22 cellular contexts compared by ENCODE assay signal in the genomic region with DNA sequence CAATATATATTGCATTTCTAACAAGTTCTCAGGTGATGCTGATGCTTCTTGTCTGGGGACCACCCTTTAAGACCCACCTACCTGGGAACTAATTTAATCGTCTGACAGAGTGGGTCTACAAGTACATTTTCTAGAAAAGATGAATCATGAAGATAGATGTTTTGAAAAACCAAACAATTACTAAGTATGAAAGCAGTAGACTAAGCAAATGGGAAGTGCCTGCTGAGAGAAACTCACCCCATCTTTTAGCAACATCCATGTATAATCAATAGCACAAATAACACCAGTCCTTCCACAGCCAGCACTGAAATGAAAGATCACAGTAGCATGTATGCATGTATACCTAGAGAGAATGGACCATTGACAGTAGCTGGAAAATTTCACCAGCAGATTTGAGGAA. TPM values are rescaled to one million over a fixed set of nuclear protein-coding genes. Genes with fewer than 3 reads are reported as not detected.
"Had no signal": no experiment of that assay in that cellular context is flagged by ENCODE, and none has a peak within 500 bp of the region (broad histone marks: within the 10 kb centered on the region; RNA-seq: fewer than 3 reads in every experiment).

No MANE protein-coding gene starts in this region.

- H3K27me3 ChIP-seq: foreskin keratinocyte, left lung, vagina had no signal

- H3K4me3 ChIP-seq: left lung, thoracic aorta, vagina had no signal

- ATAC-seq: foreskin keratinocyte; left lung; naive thymus-derived CD4-positive, alpha-beta T cell; sciatic nerve; stimulated activated naive B cell treated with anti-CD40 and anti-IgM and Interleukin-4, amounts not matched to agents 10 μg/mL and 1 μg/mL and 100 μg/mL, for 72 hours; WTC11 had no signal

- DNase-seq: activated CD4-positive, alpha-beta T cell treated with anti-CD3 and anti-CD28 coated beads for 48 hours; activated CD8-positive, alpha-beta memory T cell treated with anti-CD3 and anti-CD28 coated beads for 24 hours; activated naive CD4-positive, alpha-beta T cell treated with Interleukin-2 at 50 U/mL for 16 hours; aorta; dermis blood vessel endothelial cell; effector CD8-positive, alpha-beta T cell; foreskin keratinocyte; kidney glomerular epithelial cell; left lung; naive thymus-derived CD4-positive, alpha-beta T cell; small intestine; stimulated activated CD4-positive, alpha-beta T cell treated with anti-CD3 and anti-CD28 coated beads, Interleukin-2, amount 100 ng/mL, for 24 hours; stimulated activated naive B cell treated with anti-CD40 and anti-IgM and Interleukin-4, amounts not matched to agents 10 μg/mL and 1 μg/mL and 100 μg/mL, for 72 hours; T1000 had no signal

- H3K27ac Mint-ChIP-seq: brain; stimulated activated naive B cell treated with anti-CD40 and anti-IgM and Interleukin-4, amounts not matched to agents 10 μg/mL and 1 μg/mL and 100 μg/mL, for 72 hours; type B pancreatic cell; WTC11 had no signal

- H3K36me3 ChIP-seq: left lung, thoracic aorta, vagina had no signal

- H3K9me3 Mint-ChIP-seq: brain; neural crest cell; stimulated activated naive B cell treated with anti-CD40 and anti-IgM and Interleukin-4, amounts not matched to agents 10 μg/mL and 1 μg/mL and 100 μg/mL, for 72 hours; type B pancreatic cell; WTC11 had no signal

- H3K27me3 Mint-ChIP-seq: brain; naive thymus-derived CD4-positive, alpha-beta T cell; stimulated activated naive B cell treated with anti-CD40 and anti-IgM and Interleukin-4, amounts not matched to agents 10 μg/mL and 1 μg/mL and 100 μg/mL, for 72 hours; type B pancreatic cell had no signal

- H3K4me1 ChIP-seq: foreskin keratinocyte had no signal

- H3K9me3 ChIP-seq: left lung, thoracic aorta, vagina had no signal

- H3K27ac ChIP-seq: foreskin keratinocyte, left lung, thoracic aorta, vagina had no signal

- H3K4me3 Mint-ChIP-seq: brain; naive thymus-derived CD4-positive, alpha-beta T cell; neural crest cell; stimulated activated naive B cell treated with anti-CD40 and anti-IgM and Interleukin-4, amounts not matched to agents 10 μg/mL and 1 μg/mL and 100 μg/mL, for 72 hours; type B pancreatic cell; WTC11 had no signal

- H3K36me3 Mint-ChIP-seq: brain, type B pancreatic cell, WTC11 had no signal

- H3K4me1 Mint-ChIP-seq: brain, neural crest cell, WTC11 had no signal

RNA-seq across cellular contexts. Expression of a gene that starts 17.3 kb away (rescaled TPM):
- total RNA-seq: dermis blood vessel endothelial cell, neural crest cell, WTC11 had no signal

RNA-seq across cellular contexts. Expression of a gene that starts 33.1 kb away (rescaled TPM):
- total RNA-seq: cardiac septum had no signal
